ENCODE assay signal across 8 cellular contexts in the genomic region with DNA sequence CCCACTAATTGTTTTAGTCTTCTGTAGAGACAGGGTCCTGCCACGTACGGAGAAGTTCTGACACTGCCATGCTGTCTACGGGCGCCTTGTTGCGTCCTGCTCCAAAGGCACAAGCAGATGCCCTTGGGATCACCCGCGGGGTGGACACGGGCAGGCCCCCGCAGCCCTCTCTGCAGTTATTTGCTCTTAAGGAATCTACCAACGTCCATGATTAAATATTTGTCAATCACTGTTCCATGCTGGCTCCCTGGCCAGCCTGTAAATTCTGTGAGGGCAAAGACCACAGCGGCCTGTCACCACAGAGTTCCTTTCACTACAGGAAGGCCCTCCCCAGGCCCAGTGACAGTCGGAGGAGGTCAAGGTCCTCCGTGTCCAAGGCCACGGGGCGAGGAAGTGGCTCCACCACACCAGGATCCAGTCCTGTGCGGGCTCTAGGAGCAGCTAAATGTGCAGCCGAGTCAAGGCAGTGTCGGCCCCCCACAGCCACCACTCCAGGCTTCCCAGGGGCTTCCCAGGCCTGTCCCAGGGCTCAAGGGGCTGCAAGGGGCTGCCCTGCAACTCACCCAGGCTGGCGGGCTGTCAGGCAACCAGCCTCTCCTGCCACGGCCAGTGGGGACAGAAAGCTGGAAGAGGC. TPM values are rescaled to one million over a fixed set of nuclear protein-coding genes. Genes with fewer than 3 reads are reported as not detected.
DNase-seq lines count a peak whose midpoint lies in the region; ATAC-seq and TF ChIP-seq lines count a peak whose summit lies in the region.

No MANE protein-coding gene starts in this region.

- no peaks in the 10 kb centered on the region for H3K27me3 ChIP-seq in BJ (ENCODE audit: control insufficient read depth, insufficient read depth, low read length)

- intact Hi-C loops in dendritic cell treated with granulocyte-macrophage colony-stimulating factor and Interleukin-4, amounts not matched to agents 40 ng/mL and 50 ng/mL, for 4 days (cut with micrococcal nuclease): loop anchor here (2.0 to 5.0 kb wide), 2 partner anchors 28 to 91 kb away; partner anchors contain the start of genes MISP and POLRMT

- no peak for TF ChIP-seq CTCF in BJ (IDR thresholded peaks at IDR 0.05; ENCODE audit: insufficient read depth, low read depth, low read length)
- TF ChIP-seq CTCF in LNCaP clone FGC (IDR thresholded peaks at IDR 0.05; ENCODE audit: control insufficient read depth, extremely low read depth, insufficient read depth): no peak

- H3K4me3 ChIP-seq in BJ (ENCODE audit: low read depth, low read length): peak overlapping the region; percentile 95
- peak overlapping the region; percentile 94 for H3K4me3 ChIP-seq in LNCaP clone FGC (ENCODE audit: low read depth, low read length)

- peak overlapping the region; percentile 90 for H3K27ac Mint-ChIP-seq in dendritic cell treated with granulocyte-macrophage colony-stimulating factor and Interleukin-4, amounts not matched to agents 40 ng/mL and 50 ng/mL, for 4 days
- H3K27ac Mint-ChIP-seq in naive thymus-derived CD8-positive, alpha-beta T cell: peak overlapping the region; percentile 90 to 98 (median 97)

- DNase-seq in BJ (ENCODE audit: low read depth) (no peak), LNCaP clone FGC (ENCODE audit: low read depth) (no peak), HK-2 (ENCODE audit: unreplicated experiment) (no peak), Kasumi-1 (lab: John Stamatoyannopoulos, UW) (no peak)
- no peak for DNase-seq in naive thymus-derived CD8-positive, alpha-beta T cell

- H3K4me3 Mint-ChIP-seq in dendritic cell treated with granulocyte-macrophage colony-stimulating factor and Interleukin-4, amounts not matched to agents 40 ng/mL and 50 ng/mL, for 4 days: peak overlapping the region; percentile 89
- peak overlapping the region; percentile 96 to 99 (median 97) for H3K4me3 Mint-ChIP-seq in naive thymus-derived CD8-positive, alpha-beta T cell

- no peaks in the 10 kb centered on the region for H3K27me3 Mint-ChIP-seq in dendritic cell treated with granulocyte-macrophage colony-stimulating factor and Interleukin-4, amounts not matched to agents 40 ng/mL and 50 ng/mL, for 4 days
- H3K27me3 Mint-ChIP-seq in naive thymus-derived CD8-positive, alpha-beta T cell: no peaks in the 10 kb centered on the region

- peaks cover 53% of the 10 kb centered on the region for H3K36me3 Mint-ChIP-seq in dendritic cell treated with granulocyte-macrophage colony-stimulating factor and Interleukin-4, amounts not matched to agents 40 ng/mL and 50 ng/mL, for 4 days (ENCODE audit: low read depth)
- peaks cover 0 to 17% (median 0%) of the 10 kb centered on the region in 3 donors for H3K36me3 Mint-ChIP-seq in naive thymus-derived CD8-positive, alpha-beta T cell

- peak in 1 of 2 donors; percentile 2 for ATAC-seq in naive thymus-derived CD8-positive, alpha-beta T cell
- ATAC-seq in GM18870 (IDR thresholded peaks at IDR 0.05; ENCODE audit: unreplicated experiment) (no peak), HG02623 (IDR thresholded peaks at IDR 0.05; ENCODE audit: unreplicated experiment) (no peak)

- H3K9me3 Mint-ChIP-seq in dendritic cell treated with granulocyte-macrophage colony-stimulating factor and Interleukin-4, amounts not matched to agents 40 ng/mL and 50 ng/mL, for 4 days: no peaks in the 10 kb centered on the region
- H3K9me3 Mint-ChIP-seq in naive thymus-derived CD8-positive, alpha-beta T cell: no peaks in the 10 kb centered on the region

- CTCF ChIA-PET in BJ (lab: Yijun Ruan, JAX): interaction anchor here (1.2 kb wide), 1 partner anchor 15 kb away, joined by 4 read pairs; no protein-coding TSS in a partner anchor

- peaks cover 79% of the 10 kb centered on the region for H3K4me1 Mint-ChIP-seq in dendritic cell treated with granulocyte-macrophage colony-stimulating factor and Interleukin-4, amounts not matched to agents 40 ng/mL and 50 ng/mL, for 4 days (ENCODE audit: low read depth)
- peaks cover 21 to 64% (median 57%) of the 10 kb centered on the region in 4 donors for H3K4me1 Mint-ChIP-seq in naive thymus-derived CD8-positive, alpha-beta T cell

- POLR2A ChIA-PET in BJ (lab: Charles Lee): no interaction called here
- POLR2A ChIA-PET in naive thymus-derived CD8-positive, alpha-beta T cell (lab: Charles Lee): interaction anchor here (0.6 to 2.8 kb wide), 25 partner anchors 11 to 608 kb away, joined by 3 to 12 read pairs (median 4); partner anchors contain the start of genes CDC34, CIRBP, FGF22 and GZMM

- peaks cover 7% of the 10 kb centered on the region; the same call in 1 of the 2 replicates for H3K36me3 ChIP-seq in BJ (ENCODE audit: control insufficient read depth, insufficient read depth, low read length)

RNA-seq across cellular contexts. Expression of gene RNF126, which starts 2.1 kb away (rescaled TPM):
- polyA plus RNA-seq in BJ (2011; rRNA removed): 2.7 and 2.9 TPM in 2 replicates
- 2.7 and 4.4 TPM in 2 replicates for polyA minus RNA-seq in BJ (2011; rRNA and poly(A)+ RNA removed)
- 100 to 1,000 TPM; 122 to 125 TPM for total RNA-seq in naive thymus-derived CD8-positive, alpha-beta T cell
- 10 to 100 TPM; 56.2 to 70.7 (median 61.0) TPM for polyA plus RNA-seq in naive thymus-derived CD8-positive, alpha-beta T cell

RNA-seq across cellular contexts. Expression of gene FSTL3, which starts 15.3 kb away (rescaled TPM):
- polyA plus RNA-seq in BJ (2011; rRNA removed): 62.5 and 83.2 TPM in 2 replicates
- 25.0 and 32.2 TPM in 2 replicates for polyA minus RNA-seq in BJ (2011; rRNA and poly(A)+ RNA removed)
- total RNA-seq in naive thymus-derived CD8-positive, alpha-beta T cell: 1 to 10 TPM; 3.0 to 4.2 TPM
- polyA plus RNA-seq in naive thymus-derived CD8-positive, alpha-beta T cell: 1 to 10 TPM; 2.4 to 3.2 (median 2.8) TPM

RNA-seq across cellular contexts. Expression of gene FGF22, which starts 21.2 kb away (rescaled TPM):
- 0.05 TPM in 1 of 2 replicates, not detected in the other for polyA plus RNA-seq in BJ (2011; rRNA removed)
- polyA minus RNA-seq in BJ (2011; rRNA and poly(A)+ RNA removed): not detected in 2 replicates
- total RNA-seq in naive thymus-derived CD8-positive, alpha-beta T cell: 1 to 10 TPM; 2.4 to 2.6 TPM
- not detected for polyA plus RNA-seq in naive thymus-derived CD8-positive, alpha-beta T cell

RNA-seq across cellular contexts. Expression of gene POLRMT, which starts 27.6 kb away (rescaled TPM):
- 21.9 and 38.6 TPM in 2 replicates for polyA plus RNA-seq in BJ (2011; rRNA removed)
- polyA minus RNA-seq in BJ (2011; rRNA and poly(A)+ RNA removed): 54.6 and 106 TPM in 2 replicates
- 10 to 100 TPM; 88.4 to 92.3 TPM for total RNA-seq in naive thymus-derived CD8-positive, alpha-beta T cell
- polyA plus RNA-seq in naive thymus-derived CD8-positive, alpha-beta T cell: 10 to 100 TPM; 33.2 to 71.1 (median 37.4) TPM

RNA-seq across cellular contexts. Expression of gene PRSS57, which starts 34.3 kb away (rescaled TPM):
- polyA plus RNA-seq in BJ (2011; rRNA removed): not detected in 2 replicates
- not detected in 2 replicates for polyA minus RNA-seq in BJ (2011; rRNA and poly(A)+ RNA removed)
- total RNA-seq in naive thymus-derived CD8-positive, alpha-beta T cell: not detected
- 1 to 10 TPM in 1 of 3 donors, not detected in 2; 1.2 TPM for polyA plus RNA-seq in naive thymus-derived CD8-positive, alpha-beta T cell

Comparison
In these comparisons a context has a peak if more than half of its experiments do, and no peak if none do; other contexts are left out.
1. RNA of gene RNF126, which starts 2.1 kb away (polyA plus RNA-seq): 56.2 to 70.7 TPM in naive thymus-derived CD8-positive, alpha-beta T cell; 2.7 to 2.9 TPM in BJ; every median in the first group is over 10 times any median in the second.
2. RNA of gene FSTL3, which starts 15.3 kb away (polyA plus RNA-seq): 62.5 to 83.2 TPM in BJ; 2.4 to 3.2 TPM in naive thymus-derived CD8-positive, alpha-beta T cell; every median in the first group is over 10 times any median in the second.